6 cellular contexts compared by ENCODE assay signal in the genomic region with DNA sequence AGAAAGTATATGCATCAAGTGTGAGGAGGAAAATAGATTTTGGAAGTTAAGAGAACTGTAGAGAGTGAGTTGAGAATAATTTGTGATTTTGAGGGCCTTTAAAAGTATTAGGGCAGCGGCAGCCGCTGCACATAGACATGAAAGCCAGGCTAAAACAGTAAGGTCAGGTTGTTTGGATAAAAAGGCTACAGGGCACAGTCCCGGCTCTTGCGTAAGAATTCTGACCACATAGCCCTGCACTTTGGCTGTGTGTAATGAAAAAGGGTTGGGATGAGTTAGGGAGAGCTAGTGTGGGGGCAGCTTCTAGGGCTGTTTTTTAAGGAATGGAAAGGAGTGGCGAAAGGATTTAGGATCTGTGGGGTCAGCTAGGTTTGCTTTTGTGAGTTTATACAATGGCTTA.
A peak's percentile ranks its signal among the peaks of the same experiment; 100 is the strongest.
DNase-seq lines count a peak whose midpoint lies in the region; ATAC-seq and TF ChIP-seq lines count a peak whose summit lies in the region.
"Not testable (repeated sequence)": the region's sequence is repeated elsewhere in the genome, so short reads cannot be mapped to it uniquely, and the experiment has no call there.

No MANE protein-coding gene starts in this region.

- H2BK5ac ChIP-seq in mesendoderm (ENCODE audit: low read length) = not testable (repeated sequence)

- not testable (repeated sequence) for H2BK15ac ChIP-seq in mesendoderm (replicated peaks; ENCODE audit: low read depth)

- H3K27me3 Mint-ChIP-seq in MCF 10A (ENCODE audit: insufficient read depth, unreplicated experiment) = not testable (repeated sequence)

- POLR2A ChIA-PET in MCF 10A (lab: Yijun Ruan, JAX) = not testable (repeated sequence)

- not testable (repeated sequence) for H3K9ac ChIP-seq in mesendoderm (ENCODE audit: low read length)

- peak overlapping the region; percentile 19 for H3K18ac ChIP-seq in mesendoderm (ENCODE audit: low read length)

- not testable (repeated sequence) for H3K4me3 Mint-ChIP-seq in MCF 10A (ENCODE audit: unreplicated experiment)

- not testable (repeated sequence) for H2BK120ac ChIP-seq in mesendoderm (ENCODE audit: low read depth, low read length)

- WGBS in mesendoderm (ENCODE audit: extremely low coverage, insufficient coverage, low lambda C conversion rate) = no CpG with 5 or more reads among the region's 5 CpGs

- not testable (repeated sequence) for H4K8ac ChIP-seq in mesendoderm (ENCODE audit: low read depth, low read length)

- H3K9me3 Mint-ChIP-seq in MCF 10A (ENCODE audit: unreplicated experiment) = not testable (repeated sequence)

- not testable (repeated sequence) for H3K79me1 ChIP-seq in mesendoderm (ENCODE audit: low read length)

- H3K36me3 ChIP-seq in mesendoderm (ENCODE audit: control insufficient read depth, insufficient read depth, low read length) = not testable (repeated sequence)

- not testable (repeated sequence) for H3K4me1 ChIP-seq in mesendoderm (ENCODE audit: control insufficient read depth, low read depth, low read length)

- not testable (repeated sequence) for H3K4ac ChIP-seq in mesendoderm (ENCODE audit: low read depth, low read length)

- not testable (repeated sequence) for H3K27ac Mint-ChIP-seq in MCF 10A (ENCODE audit: low read depth, unreplicated experiment)

- not testable (repeated sequence) for H3K56ac ChIP-seq in mesendoderm (ENCODE audit: low read length)

- not testable (repeated sequence) for H4K5ac ChIP-seq in mesendoderm (ENCODE audit: low read length)

- not testable (repeated sequence) for H3K27me3 ChIP-seq in mesendoderm (ENCODE audit: insufficient read depth, low read length, poor library complexity)

- not testable (repeated sequence) for H3K4me1 Mint-ChIP-seq in MCF 10A (ENCODE audit: insufficient read depth, unreplicated experiment)

- H3K36me3 Mint-ChIP-seq in MCF 10A (ENCODE audit: insufficient read depth, unreplicated experiment) = not testable (repeated sequence)

- CTCF ChIA-PET in MCF 10A (lab: Yijun Ruan, JAX) = interaction anchor here (0.6 kb wide), 1 partner anchor 40 kb away, joined by 4 read pairs; no protein-coding TSS in a partner anchor

- not testable (repeated sequence) for H3K23ac ChIP-seq in mesendoderm (ENCODE audit: low read length)

- H3K4me3 ChIP-seq in fibroblast of mammary gland (ENCODE audit: control insufficient read depth, low read depth, low read length); mesendoderm (ENCODE audit: low read length): not testable (repeated sequence)

- intact Hi-C loops in MCF 10A (cut with micrococcal nuclease) = not testable (repeated sequence)

- DNase-seq in HCEC 1CT (peak; percentile 44), RPMI7951 (ENCODE audit: low read depth) (peak; percentile 44), MCF 10A (ENCODE audit: unreplicated experiment) (peak; percentile 42), fibroblast of mammary gland (ENCODE audit: low read depth) (peak; percentile 47), left lobe of liver (ENCODE audit: low spot score) (peak; percentile 84)
- DNase-seq in mesendoderm = not testable (repeated sequence)

- H3K27ac ChIP-seq in mesendoderm (ENCODE audit: low read depth, low read length) = not testable (repeated sequence)

- not testable (repeated sequence) for TF ChIP-seq CTCF in MCF 10A (IDR thresholded peaks at IDR 0.05; ENCODE audit: unreplicated experiment); fibroblast of mammary gland (conservative IDR thresholded peaks at IDR 0.05; ENCODE audit: control insufficient read depth, insufficient read depth, low read depth, low read length)

- H2AK5ac ChIP-seq in mesendoderm (ENCODE audit: low read length) = not testable (repeated sequence)

- H3K79me2 ChIP-seq in mesendoderm (ENCODE audit: control insufficient read depth, insufficient read depth, low read length) = not testable (repeated sequence)

- ATAC-seq in left lobe of liver = peak; percentile 88

- not testable (repeated sequence) for BruUV-seq in MCF 10A (replicated peaks; lab: Mats Ljungman, UMichigan)

- H3K4me2 ChIP-seq in mesendoderm (ENCODE audit: low read length) = not testable (repeated sequence)
